Comparison of ENCODE assay signal across 9 cellular contexts in the genomic region with DNA sequence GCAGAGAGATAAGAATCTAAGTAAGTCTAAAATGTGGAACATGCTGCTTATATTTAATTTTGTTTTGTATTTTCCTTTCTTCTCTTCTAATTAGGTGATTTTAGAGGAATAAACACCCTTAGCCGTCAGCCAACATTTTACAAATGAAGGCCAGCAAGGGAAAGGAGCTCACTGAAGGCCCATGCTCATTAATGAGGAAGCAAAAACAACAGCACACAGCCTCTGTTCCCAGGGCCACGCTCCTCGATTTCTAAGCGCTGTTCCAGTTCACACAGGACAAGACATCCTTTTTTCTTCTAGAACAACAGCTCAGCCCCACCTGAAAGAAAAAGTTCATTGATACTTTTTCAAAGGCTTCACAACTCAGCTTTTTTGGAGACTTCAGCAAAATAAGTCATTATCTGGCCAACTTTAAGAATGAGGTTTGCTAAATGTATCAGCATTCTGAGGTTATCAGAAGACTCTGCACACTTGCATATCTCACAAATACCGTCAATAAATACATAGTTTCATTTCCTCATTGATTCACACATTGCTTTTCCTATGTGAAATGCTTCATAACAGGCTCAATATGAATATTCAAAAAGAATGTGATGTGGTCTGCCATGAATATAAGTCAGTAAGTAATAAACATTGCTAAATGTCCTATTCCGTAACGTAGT. TPM values are rescaled to one million over a fixed set of nuclear protein-coding genes. Genes with fewer than 3 reads are reported as not detected.
DNase-seq lines count a peak whose midpoint lies in the region; ATAC-seq and TF ChIP-seq lines count a peak whose summit lies in the region.
"Had no signal": no experiment of that assay in that cellular context is flagged by ENCODE, and none has a peak within 500 bp of the region (broad histone marks: within the 10 kb centered on the region; RNA-seq: fewer than 3 reads in every experiment).

No MANE protein-coding gene starts in this region.

- no peak overlapping the region for H3K4me3 ChIP-seq in testis
- no peak overlapping the region for H3K4me3 ChIP-seq in CD8-positive, alpha-beta T cell (ENCODE audit: low read depth, low read length)

- TF ChIP-seq CTCF in testis (IDR thresholded peaks at IDR 0.05), result no peak
- TF ChIP-seq CTCF in CD8-positive, alpha-beta T cell (IDR thresholded peaks at IDR 0.05), result no peak

- intact Hi-C loops in sciatic nerve (cut with DNase I) (no loop called here), testis (cut with DNase I; ENCODE audit: low total_unique reads) (no loop called here)
- intact Hi-C loops in CD8-positive, alpha-beta T cell (cut with DNase I, micrococcal nuclease), result no loop called here

- H3K27me3 ChIP-seq in testis, result no peaks in the 10 kb centered on the region
- no peaks in the 10 kb centered on the region for H3K27me3 ChIP-seq in CD8-positive, alpha-beta T cell (ENCODE audit: insufficient read depth, low read length)

- ATAC-seq in GM18873 (IDR thresholded peaks at IDR 0.05; ENCODE audit: low FRiP score, unreplicated experiment) (peak; percentile 62), HG02610 (IDR thresholded peaks at IDR 0.05; ENCODE audit: unreplicated experiment) (peak; percentile 75), sciatic nerve (no peak)
- no peak for ATAC-seq in CD8-positive, alpha-beta T cell

- peaks cover 19 to 27% (median 22%) of the 10 kb centered on the region in 3 donors for H3K4me1 Mint-ChIP-seq in IgD-negative memory B cell
- H3K4me1 Mint-ChIP-seq in CD8-positive, alpha-beta T cell (ENCODE audit: low read depth), result peaks cover 6% of the 10 kb centered on the region

- H3K36me3 Mint-ChIP-seq in IgD-negative memory B cell, result no peaks in the 10 kb centered on the region
- peaks cover 2% of the 10 kb centered on the region for H3K36me3 Mint-ChIP-seq in CD8-positive, alpha-beta T cell

- no peaks in the 10 kb centered on the region for H3K9me3 ChIP-seq in testis
- H3K9me3 ChIP-seq in CD8-positive, alpha-beta T cell (ENCODE audit: low read length), result peaks cover 5% of the 10 kb centered on the region

- CTCF ChIA-PET in CD8-positive, alpha-beta T cell (lab: Charles Lee), result interaction anchor here (2.0 kb wide), 1 partner anchor 62 kb away, joined by 5 read pairs; no protein-coding TSS in a partner anchor

- peak overlapping the region in 2 of 3 donors; percentile 58 to 71 for H3K27ac Mint-ChIP-seq in IgD-negative memory B cell
- no peak overlapping the region for H3K27ac Mint-ChIP-seq in CD8-positive, alpha-beta T cell

- peak overlapping the region in 1 of 2 donors; percentile 36 for H3K27ac ChIP-seq in testis
- H3K27ac ChIP-seq in CD8-positive, alpha-beta T cell (ENCODE audit: low read depth, low read length), result no peak overlapping the region

- H3K27me3 Mint-ChIP-seq in IgD-negative memory B cell, result peaks cover 1% of the 10 kb centered on the region
- H3K27me3 Mint-ChIP-seq in CD8-positive, alpha-beta T cell (ENCODE audit: low read depth), result no peaks in the 10 kb centered on the region

- POLR2A ChIA-PET in CD8-positive, alpha-beta T cell (lab: Charles Lee), result no interaction called here

- TF ChIP-seq POLR2A in testis (IDR thresholded peaks at IDR 0.05), result no peak

- 56 to 62% methylated on average over 7 of the region's 7 CpGs for WGBS in testis, 2 donors

- DNase-seq in putamen (ENCODE audit: low spot score), result peak; percentile 49
- no peak for DNase-seq in sciatic nerve (ENCODE audit: low spot score)
- no peak for DNase-seq in testis
- DNase-seq in CD8-positive, alpha-beta T cell, result no peak
- no peak for DNase-seq in activated CD4-positive, alpha-beta T cell treated with anti-CD3 and anti-CD28 coated beads for 48 hours
- DNase-seq: dermis blood vessel endothelial cell had no signal

- H3K4me3 Mint-ChIP-seq in IgD-negative memory B cell, result peak overlapping the region in 3 of 4 donors; percentile 5 to 70 (median 46)
- H3K4me3 Mint-ChIP-seq in CD8-positive, alpha-beta T cell, result no peak overlapping the region

- peaks cover 10% of the 10 kb centered on the region for H3K4me1 ChIP-seq in testis
- H3K4me1 ChIP-seq in CD8-positive, alpha-beta T cell (ENCODE audit: insufficient read depth, low read length), result no peaks in the 10 kb centered on the region

- H3K9me3 Mint-ChIP-seq in IgD-negative memory B cell, result peaks cover 8 to 24% (median 11%) of the 10 kb centered on the region in 3 donors
- H3K9me3 Mint-ChIP-seq in CD8-positive, alpha-beta T cell, result peaks cover 16% of the 10 kb centered on the region

- no peaks in the 10 kb centered on the region for H3K36me3 ChIP-seq in testis (ENCODE audit: low read depth, missing control alignments)
- no peaks in the 10 kb centered on the region for H3K36me3 ChIP-seq in CD8-positive, alpha-beta T cell (ENCODE audit: insufficient read depth, low read length)

RNA-seq across cellular contexts. Expression of a gene that starts 34.8 kb away (rescaled TPM):
- 1.6 TPM for polyA plus RNA-seq in IgD-negative memory B cell
- 14.6 TPM for total RNA-seq in sciatic nerve
- total RNA-seq in testis, result 1 to 10 TPM; 7.6 to 8.5 TPM
- polyA plus RNA-seq in testis (ENCODE audit: insufficient read depth, low read depth, low replicate concordance), result 3.6 TPM
- 10 to 100 TPM; 27.5 to 30.3 TPM for total RNA-seq in CD8-positive, alpha-beta T cell

Comparison
In these comparisons a context has a peak if more than half of its experiments do, and no peak if none do; other contexts are left out.
1. ATAC-seq: peak in GM18873 (single experiment) and HG02610 (single experiment); none in sciatic nerve (single experiment) and CD8-positive, alpha-beta T cell (single experiment).